Comparison of ENCODE assay signal across 8 cellular contexts in the genomic region with DNA sequence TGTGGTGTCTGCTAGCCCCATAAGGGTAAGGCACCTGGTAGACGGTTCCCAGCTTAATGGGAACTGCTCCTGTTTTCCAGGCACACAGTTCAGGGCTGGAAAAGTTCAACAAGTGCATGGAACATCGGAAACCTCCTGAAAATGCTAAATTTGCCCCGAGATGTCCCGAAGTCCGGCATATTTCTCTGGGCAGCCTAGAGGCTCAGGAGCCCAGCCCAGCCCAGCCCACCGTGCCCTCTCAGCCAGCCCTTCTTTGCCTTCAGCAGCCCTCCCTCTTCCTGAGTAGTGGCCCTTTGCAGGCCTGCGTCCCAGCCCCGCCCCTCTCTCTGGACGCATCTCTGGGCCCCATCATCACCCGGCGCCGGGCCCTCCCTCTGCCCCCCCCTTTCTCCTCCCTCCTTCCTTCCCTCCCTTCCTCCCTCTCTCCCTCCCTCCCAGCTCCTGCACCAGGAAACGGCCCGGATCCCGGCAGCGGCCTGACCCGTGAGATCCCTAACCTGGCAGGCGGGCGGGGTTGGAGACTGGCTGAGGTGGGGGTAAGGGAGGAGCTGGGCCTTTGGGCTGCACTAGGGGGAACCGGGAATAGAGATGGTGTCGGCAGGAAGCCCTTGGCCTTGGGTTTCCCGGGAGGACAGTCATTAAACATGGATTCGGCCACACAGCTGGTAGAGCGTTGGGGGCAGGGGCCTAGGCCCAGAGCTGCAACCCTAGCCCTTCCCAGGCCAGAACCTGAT. TPM values are rescaled to one million over a fixed set of nuclear protein-coding genes. Genes with fewer than 3 reads are reported as not detected.
DNase-seq lines count a peak whose midpoint lies in the region; ATAC-seq, FAIRE-seq and TF ChIP-seq lines count a peak whose summit lies in the region.

A gene with protein sequence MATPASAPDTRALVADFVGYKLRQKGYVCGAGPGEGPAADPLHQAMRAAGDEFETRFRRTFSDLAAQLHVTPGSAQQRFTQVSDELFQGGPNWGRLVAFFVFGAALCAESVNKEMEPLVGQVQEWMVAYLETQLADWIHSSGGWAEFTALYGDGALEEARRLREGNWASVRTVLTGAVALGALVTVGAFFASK (plus strand): TSS at position 422 of the 734 bp plus-strand sequence. CDS start 935 bp downstream, outside the sequence.

- H3K9me3 Mint-ChIP-seq in activated T-helper 1 cell treated with anti-CD3 and anti-CD28 coated beads, Interleukin-12 subunit alpha, Interleukin-12 subunit beta, Interleukin-2, Interleukin-4 antibody, amounts not matched to agents 30 ng/mL and 10 ng/mL and 1 ng/mL, durations not matched to agents 14 hours and 24 hours and 36 hours: no peaks in the 10 kb centered on the region

- peaks cover 26% of the 10 kb centered on the region for H3K4me1 Mint-ChIP-seq in activated T-helper 1 cell treated with anti-CD3 and anti-CD28 coated beads, Interleukin-12 subunit alpha, Interleukin-12 subunit beta, Interleukin-2, Interleukin-4 antibody, amounts not matched to agents 30 ng/mL and 10 ng/mL and 1 ng/mL, durations not matched to agents 14 hours and 24 hours and 36 hours (ENCODE audit: low read depth)

- no peak for ATAC-seq in GM18858 (IDR thresholded peaks at IDR 0.05; ENCODE audit: unreplicated experiment)

- H3K9me3 ChIP-seq in neuron (ENCODE audit: low read length): no peaks in the 10 kb centered on the region

- DNase-seq in D721Med (ENCODE audit: insufficient read length, low spot score): peak; percentile 49
- peak; percentile 94 for DNase-seq in H7
- DNase-seq in NCI-H2196 treated with DMSO at 0.1 percent for 48 hours (lab: John Stamatoyannopoulos, UW; ENCODE audit: unreplicated experiment): peak; percentile 88
- no peak for DNase-seq in activated T-helper 1 cell treated with anti-CD3 and anti-CD28 coated beads, Interleukin-12 subunit alpha, Interleukin-12 subunit beta, Interleukin-2, Interleukin-4 antibody, amounts not matched to agents 30 ng/mL and 10 ng/mL and 1 ng/mL, durations not matched to agents 14 hours and 24 hours and 36 hours (ENCODE audit: low spot score)
- DNase-seq in globus pallidus (ENCODE audit: low spot score): peak; percentile 93
- no peak for DNase-seq in activated CD4-positive, CD25-positive, alpha-beta regulatory T cell (lab: John Stamatoyannopoulos, UW)

- peaks cover 7% of the 10 kb centered on the region for H3K36me3 ChIP-seq in H7 (replicated peaks; ENCODE audit: control insufficient read depth, insufficient read depth, low read length)
- peaks cover 36% of the 10 kb centered on the region for H3K36me3 ChIP-seq in neuron (ENCODE audit: insufficient read depth, low read length)

- H3K27me3 ChIP-seq in H7 (ENCODE audit: control insufficient read depth, insufficient read depth, low read length) (peaks cover 7% of the 10 kb centered on the region), neuron (ENCODE audit: insufficient read depth, low read length) (no peaks in the 10 kb centered on the region)

- no peak for TF ChIP-seq CTCF in D721Med (IDR thresholded peaks at IDR 0.05; ENCODE audit: insufficient read depth, missing control alignments)

- peak within 1 kb of the TSS; percentile 43 for H3K27ac Mint-ChIP-seq in activated T-helper 1 cell treated with anti-CD3 and anti-CD28 coated beads, Interleukin-12 subunit alpha, Interleukin-12 subunit beta, Interleukin-2, Interleukin-4 antibody, amounts not matched to agents 30 ng/mL and 10 ng/mL and 1 ng/mL, durations not matched to agents 14 hours and 24 hours and 36 hours

- intact Hi-C loops in activated T-helper 1 cell treated with anti-CD3 and anti-CD28 coated beads, Interleukin-12 subunit alpha, Interleukin-12 subunit beta, Interleukin-2, Interleukin-4 antibody, amounts not matched to agents 30 ng/mL and 10 ng/mL and 1 ng/mL, durations not matched to agents 14 hours and 24 hours and 36 hours (cut with micrococcal nuclease): no loop called here

- H3K27me3 Mint-ChIP-seq in activated T-helper 1 cell treated with anti-CD3 and anti-CD28 coated beads, Interleukin-12 subunit alpha, Interleukin-12 subunit beta, Interleukin-2, Interleukin-4 antibody, amounts not matched to agents 30 ng/mL and 10 ng/mL and 1 ng/mL, durations not matched to agents 14 hours and 24 hours and 36 hours (ENCODE audit: insufficient read depth): peaks cover 2% of the 10 kb centered on the region

- H3K4me3 Mint-ChIP-seq in activated T-helper 1 cell treated with anti-CD3 and anti-CD28 coated beads, Interleukin-12 subunit alpha, Interleukin-12 subunit beta, Interleukin-2, Interleukin-4 antibody, amounts not matched to agents 30 ng/mL and 10 ng/mL and 1 ng/mL, durations not matched to agents 14 hours and 24 hours and 36 hours: peak within 1 kb of the TSS; percentile 79

- peaks cover 1% of the 10 kb centered on the region for H3K36me3 Mint-ChIP-seq in activated T-helper 1 cell treated with anti-CD3 and anti-CD28 coated beads, Interleukin-12 subunit alpha, Interleukin-12 subunit beta, Interleukin-2, Interleukin-4 antibody, amounts not matched to agents 30 ng/mL and 10 ng/mL and 1 ng/mL, durations not matched to agents 14 hours and 24 hours and 36 hours (ENCODE audit: low read depth)

- H3K4me1 ChIP-seq in neuron (ENCODE audit: insufficient read depth, low read length): peaks cover 22% of the 10 kb centered on the region

- H2AFZ ChIP-seq in neuron (ENCODE audit: low read depth, low read length): peak within 1 kb of the TSS; percentile 49

- FAIRE-seq in D721Med (lab: Jason Lieb, UNC): no peak

- H3K4me3 ChIP-seq in H7 (ENCODE audit: insufficient read depth, low read depth, low read length): peak within 1 kb of the TSS; percentile 89
- H3K4me3 ChIP-seq in neuron (ENCODE audit: low read length): peak within 1 kb of the TSS; percentile 85

RNA-seq across cellular contexts. Expression of the gene that starts here (rescaled TPM):
- 8.8 and 14.2 TPM in 2 replicates for total RNA-seq in H7 (2014; rRNA removed; shearing (Covaris generic))
- total RNA-seq in activated T-helper 1 cell treated with anti-CD3 and anti-CD28 coated beads, Interleukin-12 subunit alpha, Interleukin-12 subunit beta, Interleukin-2, Interleukin-4 antibody, amounts not matched to agents 30 ng/mL and 10 ng/mL and 1 ng/mL, durations not matched to agents 14 hours and 24 hours and 36 hours: 4.1 and 7.1 TPM in 2 replicates

Comparison
In these comparisons a context has a peak if more than half of its experiments do, and no peak if none do; other contexts are left out.
1. DNase-seq: peak in D721Med (single experiment), H7 (single experiment), NCI-H2196 treated with DMSO at 0.1 percent for 48 hours (single experiment) and globus pallidus (single experiment); none in activated T-helper 1 cell treated with anti-CD3 and anti-CD28 coated beads, Interleukin-12 subunit alpha, Interleukin-12 subunit beta, Interleukin-2, Interleukin-4 antibody, amounts not matched to agents 30 ng/mL and 10 ng/mL and 1 ng/mL, durations not matched to agents 14 hours and 24 hours and 36 hours (single experiment) and activated CD4-positive, CD25-positive, alpha-beta regulatory T cell (0 of 4).